ENCODE assay signal across 1 cellular context in genomic region chr2:241611062-241611461, GRCh38.
TF ChIP-seq lines count a peak whose summit lies in the region.

No MANE protein-coding gene starts in this region.

TF ChIP-seq in WTC11, 78 proteins besides CTCF, POLR2A, EP300 and RAD21 (continued from another document):
- TF ChIP-seq ATF2 (CRISPR knock-in tag; IDR thresholded peaks at IDR 0.05; ENCODE audit: borderline replicate concordance, low read depth): no peak
- no peak for TF ChIP-seq MLX (CRISPR knock-in tag; IDR thresholded peaks at IDR 0.05)
